1 cellular context compared by ENCODE assay signal in the genomic region with DNA sequence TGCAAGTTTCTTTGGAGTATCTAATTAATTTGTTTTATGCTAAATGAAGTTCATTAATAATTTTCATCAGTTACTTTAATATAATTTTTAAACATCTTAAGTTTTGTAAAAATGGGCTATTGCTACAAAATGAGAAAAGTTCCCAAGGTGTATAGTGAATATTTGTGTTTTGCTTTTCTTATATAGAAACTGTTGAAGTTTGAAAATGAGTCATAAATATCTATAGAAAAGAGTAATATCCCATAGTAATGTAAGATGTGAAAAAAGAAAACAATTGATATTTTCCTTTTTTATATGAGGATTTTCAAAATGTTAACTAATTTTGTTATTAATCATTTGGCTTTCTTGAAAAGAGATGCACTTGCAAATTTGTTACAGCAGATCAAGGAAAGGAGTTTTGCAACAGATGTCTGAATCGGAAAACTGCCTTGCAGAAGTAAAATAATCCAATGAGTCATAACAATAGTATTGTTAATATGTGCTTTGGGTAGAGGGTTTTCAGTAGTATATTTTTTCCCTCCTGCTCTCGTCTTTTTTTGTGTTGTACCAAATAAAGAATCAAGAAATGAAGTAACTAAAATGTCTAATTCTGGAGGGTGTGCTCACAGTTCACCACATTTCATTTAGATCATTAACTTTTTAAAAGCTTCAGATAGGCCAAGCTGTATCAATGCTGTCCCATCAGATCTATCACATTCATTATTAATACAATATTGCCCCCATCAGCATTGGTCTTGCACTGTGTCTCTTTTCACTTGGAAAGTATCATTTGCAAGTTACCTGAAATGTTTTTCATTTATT.
TF ChIP-seq lines count a peak whose summit lies in the region.

No MANE protein-coding gene starts in this region.

TF ChIP-seq in endothelial cell of umbilical vein, 7 proteins besides CTCF, POLR2A, EP300 and RAD21:
- TF ChIP-seq POLR2AphosphoS5 (IDR thresholded peaks at IDR 0.05; ENCODE audit: insufficient read depth, low read depth, low read length) = no peak
- TF ChIP-seq MYC (IDR thresholded peaks at IDR 0.05; ENCODE audit: low read depth, low read length) = no peak
- TF ChIP-seq FOS (IDR thresholded peaks at IDR 0.05; ENCODE audit: borderline replicate concordance, insufficient read depth, low read length) = peak; percentile 22
